In the genomic region with DNA sequence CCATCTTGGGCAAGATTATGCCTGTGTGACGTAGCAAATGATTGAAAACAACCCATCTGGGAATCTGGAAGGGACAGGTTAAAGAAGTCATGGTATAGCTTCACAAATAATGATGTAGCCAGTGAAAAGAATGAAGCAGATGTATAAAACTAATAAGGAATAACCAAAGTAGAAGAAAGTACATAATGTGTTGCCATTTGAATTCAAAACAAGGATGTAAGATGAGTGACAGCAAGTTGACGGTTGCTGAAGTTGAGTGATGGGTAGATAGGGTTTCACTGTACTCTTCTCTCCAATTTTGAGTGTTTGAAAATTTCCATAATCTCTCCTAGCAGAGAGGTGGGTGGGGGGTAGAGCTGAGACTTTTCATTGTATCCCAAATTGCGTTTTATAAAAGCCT, we compare ENCODE assay signal across 29 cellular contexts.
"Had no signal": no experiment of that assay in that cellular context is flagged by ENCODE, and none has a peak within 500 bp of the region (broad histone marks: within the 10 kb centered on the region; RNA-seq: fewer than 3 reads in every experiment).

No MANE protein-coding gene starts in this region.

- H3K27ac Mint-ChIP-seq: stimulated activated effector memory CD8-positive, alpha-beta T cell treated with anti-CD3 and anti-CD28 coated beads, Interleukin-12 subunit alpha, Interleukin-12 subunit beta, amount 100 ng/mL, for 72 hours; stimulated activated memory B cell treated with anti-CD40 and anti-IgM and Interleukin-4, amounts not matched to agents 10 μg/mL and 1 μg/mL and 100 μg/mL, for 72 hours; stimulated activated naive B cell treated with anti-CD40 and anti-IgM and Interleukin-4, amounts not matched to agents 10 μg/mL and 1 μg/mL and 100 μg/mL, for 72 hours; stimulated activated naive CD8-positive, alpha-beta T cell treated with anti-CD3 and anti-CD28 coated beads, Interleukin-15, Interleukin-2, amounts not matched to agents 100 ng/mL and 50 ng/mL, for 24 hours; type B pancreatic cell had no signal

- H3K4me1 ChIP-seq: stomach, suprapubic skin, testis, thyroid gland, tibial artery, tibial nerve, transverse colon, upper lobe of left lung, upper lobe of right lung, uterus, vagina had no signal

- H3K4me1 Mint-ChIP-seq: stimulated activated effector memory CD8-positive, alpha-beta T cell treated with anti-CD3 and anti-CD28 coated beads, Interleukin-12 subunit alpha, Interleukin-12 subunit beta, amount 100 ng/mL, for 72 hours; stimulated activated naive B cell treated with anti-CD40 and anti-IgM and Interleukin-4, amounts not matched to agents 10 μg/mL and 1 μg/mL and 100 μg/mL, for 72 hours; stimulated activated naive CD8-positive, alpha-beta T cell treated with anti-CD3 and anti-CD28 coated beads, Interleukin-15, amount 100 ng/mL, for 72 hours had no signal

- H3K4me3 ChIP-seq: stomach, suprapubic skin, testis, thoracic aorta, thyroid gland, tibial artery, tibial nerve, transverse colon, upper lobe of left lung, upper lobe of right lung, uterus, vagina had no signal

- FAIRE-seq: urothelium cell line had no signal

- ATAC-seq: stimulated activated effector memory CD8-positive, alpha-beta T cell treated with anti-CD3 and anti-CD28 coated beads, Interleukin-12 subunit alpha, Interleukin-12 subunit beta, amount 100 ng/mL, for 72 hours; stimulated activated memory B cell treated with anti-CD40 and anti-IgM and Interleukin-4, amounts not matched to agents 10 μg/mL and 1 μg/mL and 100 μg/mL, for 72 hours; stimulated activated naive B cell treated with anti-CD40 and anti-IgM and Interleukin-4, amounts not matched to agents 10 μg/mL and 1 μg/mL and 100 μg/mL, for 72 hours; stimulated activated naive CD8-positive, alpha-beta T cell treated with anti-CD3 and anti-CD28 coated beads, Interleukin-15, amount 100 ng/mL, for 72 hours; stimulated activated naive CD8-positive, alpha-beta T cell treated with anti-CD3 and anti-CD28 coated beads, Interleukin-15, Interleukin-2, amounts not matched to agents 100 U/mL and 50 U/mL, for 24 hours; upper lobe of right lung had no signal

- H3K9me3 ChIP-seq: testis, thyroid gland, vagina had no signal

- H3K27me3 Mint-ChIP-seq: stimulated activated memory B cell treated with anti-CD40 and anti-IgM and Interleukin-4, amounts not matched to agents 10 μg/mL and 1 μg/mL and 100 μg/mL, for 72 hours; stimulated activated naive CD8-positive, alpha-beta T cell treated with anti-CD3 and anti-CD28 coated beads, Interleukin-15, amount 100 ng/mL, for 72 hours; type B pancreatic cell had no signal

- H3K36me3 ChIP-seq: stomach, suprapubic skin, thoracic aorta, thyroid gland, tibial artery, tibial nerve, transverse colon, upper lobe of left lung, upper lobe of right lung, uterus, vagina had no signal

- H3K36me3 Mint-ChIP-seq: stimulated activated memory B cell treated with anti-CD40 and anti-IgM and Interleukin-4, amounts not matched to agents 10 μg/mL and 1 μg/mL and 100 μg/mL, for 72 hours had no signal

- H3K27ac ChIP-seq: stomach, suprapubic skin, testis, thoracic aorta, thyroid gland, tibial artery, tibial nerve, transverse colon, upper lobe of left lung, upper lobe of right lung, uterus, vagina had no signal

- H3K27me3 ChIP-seq: stomach, suprapubic skin, testis, thyroid gland, tibial artery, tibial nerve, transverse colon, upper lobe of left lung, upper lobe of right lung, uterus, vagina had no signal

- H3K4me3 Mint-ChIP-seq: stimulated activated effector memory CD8-positive, alpha-beta T cell treated with anti-CD3 and anti-CD28 coated beads, Interleukin-12 subunit alpha, Interleukin-12 subunit beta, amount 100 ng/mL, for 72 hours; stimulated activated memory B cell treated with anti-CD40 and anti-IgM and Interleukin-4, amounts not matched to agents 10 μg/mL and 1 μg/mL and 100 μg/mL, for 72 hours; stimulated activated naive B cell treated with anti-CD40 and anti-IgM and Interleukin-4, amounts not matched to agents 10 μg/mL and 1 μg/mL and 100 μg/mL, for 72 hours; stimulated activated naive CD8-positive, alpha-beta T cell treated with anti-CD3 and anti-CD28 coated beads, Interleukin-15, amount 100 ng/mL, for 72 hours; stimulated activated naive CD8-positive, alpha-beta T cell treated with anti-CD3 and anti-CD28 coated beads, Interleukin-15, Interleukin-2, amounts not matched to agents 100 ng/mL and 50 ng/mL, for 24 hours; type B pancreatic cell had no signal

- DNase-seq: stimulated activated CD4-positive, alpha-beta T cell treated with anti-CD3 and anti-CD28 coated beads, Interleukin-2, amount 100 ng/mL, for 48 hours; stimulated activated CD4-positive, alpha-beta T cell treated with anti-CD3 and anti-CD28 coated beads, Interleukin-4, amount 100 ng/mL, for 1 hour; stimulated activated CD4-positive, alpha-beta T cell treated with anti-CD3 and anti-CD28 coated beads, Interleukin-4, amount 100 ng/mL, for 24 hours; stimulated activated CD4-positive, alpha-beta T cell treated with anti-CD3 and anti-CD28 coated beads, Interleukin-4, amount 100 ng/mL, for 4 hours; stimulated activated CD8-positive, alpha-beta memory T cell treated with anti-CD3 and anti-CD28 coated beads, Interleukin-4, amount 100 ng/mL, for 48 hours; stimulated activated naive B cell treated with anti-CD40 and anti-IgM and Interleukin-4, amounts not matched to agents 10 μg/mL and 1 μg/mL and 100 μg/mL, for 72 hours; stimulated activated naive CD4-positive, alpha-beta T cell; stimulated activated naive CD4-positive, alpha-beta T cell treated with Interleukin-2 at 50 U/mL for 16 hours; stimulated activated naive CD8-positive, alpha-beta T cell treated with anti-CD3 and anti-CD28 coated beads, Interleukin-15, amount 100 ng/mL, for 72 hours; stimulated activated naive CD8-positive, alpha-beta T cell treated with anti-CD3 and anti-CD28 coated beads, Interleukin-15, Interleukin-2, amounts not matched to agents 100 U/mL and 50 U/mL, for 24 hours; stomach; substantia nigra; testis; thyroid gland; tibial artery; transverse colon; trophoblast cell; upper lobe of left lung; upper lobe of right lung; uterus had no signal
